Comparison of ENCODE assay signal across 9 cellular contexts in genomic region chr4:103075894-103076776, GRCh38. TPM values are rescaled to one million over a fixed set of nuclear protein-coding genes. Genes with fewer than 3 reads are reported as not detected.
DNase-seq lines count a peak whose midpoint lies in the region; ATAC-seq, FAIRE-seq and TF ChIP-seq lines count a peak whose summit lies in the region.
"Had no signal": no experiment of that assay in that cellular context is flagged by ENCODE, and none has a peak within 500 bp of the region (broad histone marks: within the 10 kb centered on the region; RNA-seq: fewer than 3 reads in every experiment).

A gene with protein sequence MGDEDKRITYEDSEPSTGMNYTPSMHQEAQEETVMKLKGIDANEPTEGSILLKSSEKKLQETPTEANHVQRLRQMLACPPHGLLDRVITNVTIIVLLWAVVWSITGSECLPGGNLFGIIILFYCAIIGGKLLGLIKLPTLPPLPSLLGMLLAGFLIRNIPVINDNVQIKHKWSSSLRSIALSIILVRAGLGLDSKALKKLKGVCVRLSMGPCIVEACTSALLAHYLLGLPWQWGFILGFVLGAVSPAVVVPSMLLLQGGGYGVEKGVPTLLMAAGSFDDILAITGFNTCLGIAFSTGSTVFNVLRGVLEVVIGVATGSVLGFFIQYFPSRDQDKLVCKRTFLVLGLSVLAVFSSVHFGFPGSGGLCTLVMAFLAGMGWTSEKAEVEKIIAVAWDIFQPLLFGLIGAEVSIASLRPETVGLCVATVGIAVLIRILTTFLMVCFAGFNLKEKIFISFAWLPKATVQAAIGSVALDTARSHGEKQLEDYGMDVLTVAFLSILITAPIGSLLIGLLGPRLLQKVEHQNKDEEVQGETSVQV (minus strand): TSS chr4:103076761. CDS start chr4:103067550, 9,211 bp downstream.

- peak within 1 kb of the TSS; percentile 76 to 83 (median 79) for H3K4me3 ChIP-seq in endothelial cell of umbilical vein (replicated peaks in 1 of 3; ENCODE audit: insufficient read depth in 1 of 3, low read depth in 1 of 3, low read length in 3 of 3)

- peak within 1 kb of the TSS; percentile 93 for H3K4me2 ChIP-seq in endothelial cell of umbilical vein (ENCODE audit: insufficient read depth, low read length)

- peak within 1 kb of the TSS; percentile 84 for H2AFZ ChIP-seq in endothelial cell of umbilical vein (ENCODE audit: low read depth, low read length)

- H3K36me3 ChIP-seq in endothelial cell of umbilical vein (ENCODE audit: control insufficient read depth in 2 of 2, extremely low read depth in 1 of 2, insufficient read depth in 2 of 2, low read length in 2 of 2), result no peaks in the 10 kb centered on the region

- H3K9me3 ChIP-seq in endothelial cell of umbilical vein (replicated peaks; ENCODE audit: control insufficient read depth, insufficient read depth, low read length), result no peaks in the 10 kb centered on the region

- H3K27ac ChIP-seq in endothelial cell of umbilical vein (ENCODE audit: insufficient read depth, low read depth, low read length), result peak within 1 kb of the TSS; percentile 92

- peak within 1 kb of the TSS; percentile 92 for H3K9ac ChIP-seq in endothelial cell of umbilical vein (replicated peaks; ENCODE audit: extremely low read depth, insufficient read depth, low read length)

- no peaks in the 10 kb centered on the region for H3K9me1 ChIP-seq in endothelial cell of umbilical vein (replicated peaks; ENCODE audit: control insufficient read depth, extremely low read depth, insufficient read depth, low read length)

- H4K20me1 ChIP-seq in endothelial cell of umbilical vein (replicated peaks; ENCODE audit: control insufficient read depth, extremely low read depth, insufficient read depth, low read length), result peaks cover 3% of the 10 kb centered on the region

- no peak for TF ChIP-seq CTCF in endothelial cell of umbilical vein (IDR thresholded peaks at IDR 0.05; ENCODE audit: extremely low read depth in 1 of 2, insufficient read depth in 1 of 2, low read depth in 1 of 2, low read length in 2 of 2)

- POLR2A ChIA-PET in endothelial cell of umbilical vein (lab: Charles Lee), result no interaction called here

- TF ChIP-seq POLR2A in endothelial cell of umbilical vein (IDR thresholded peaks at IDR 0.05; ENCODE audit: low read depth, low read length), result peak; percentile 70

- BruUV-seq in endothelial cell of umbilical vein (replicated peaks; lab: Mats Ljungman, UMichigan), result no TSS peak

- CTCF ChIA-PET in endothelial cell of umbilical vein (lab: Charles Lee), result interaction anchor here (0.6 to 1.8 kb wide), 7 partner anchors 24 to 710 kb away, joined by 3 to 8 read pairs (median 5); partner anchors contain the start of gene BDH2

- intact Hi-C loops in endothelial cell of umbilical vein (cut with micrococcal nuclease), result loop anchor here (1.0 to 2.0 kb wide), 2 partner anchors 29 to 249 kb away; partner anchors contain the start of gene UBE2D3

- H3K4me1 ChIP-seq in endothelial cell of umbilical vein (ENCODE audit: control insufficient read depth, extremely low read depth, insufficient read depth, low read length), result peaks cover 15% of the 10 kb centered on the region

- dilution Hi-C loops in endothelial cell of umbilical vein (cut with MboI; ENCODE audit: extremely low pct_ligation_motif_present, low sequenced_read_pairs), result no loop called here

- H3K79me2 ChIP-seq in endothelial cell of umbilical vein (ENCODE audit: control insufficient read depth, insufficient read depth, low read length), result peaks cover 43% of the 10 kb centered on the region

- peak; percentile 84 for DNase-seq in AG08396 (ENCODE audit: low spot score)
- peak; percentile 39 for DNase-seq in NCI-H748 treated with DMSO at 0.1 percent for 48 hours (lab: John Stamatoyannopoulos, UW)
- DNase-seq in activated CD8-positive, alpha-beta memory T cell treated with anti-CD3 and anti-CD28 coated beads, Interleukin-2, amount 50 U/mL, for 4 hours, result peak; percentile 70
- peak; percentile 74 for DNase-seq in endothelial cell of umbilical vein (ENCODE audit: low read depth, low spot score)
- DNase-seq in middle frontal gyrus (ENCODE audit: extremely low spot score, low spot score), result peak; percentile 31
- DNase-seq in stimulated activated CD8-positive, alpha-beta memory T cell treated with anti-CD3 and anti-CD28 coated beads, Interleukin-2, amount 100 ng/mL, for 1 hour (ENCODE audit: low read depth in 2 of 2), result peak; percentile 23 to 26

- ATAC-seq in GM18867 (IDR thresholded peaks at IDR 0.05; ENCODE audit: unreplicated experiment) (peak; percentile 56), HG03103 (IDR thresholded peaks at IDR 0.05; ENCODE audit: low read depth, unreplicated experiment) (peak; percentile 43)

- peak; percentile 40 for FAIRE-seq in endothelial cell of umbilical vein (lab: Jason Lieb, UNC)
- FAIRE-seq: colon had no signal

- no peaks in the 10 kb centered on the region for H3K27me3 ChIP-seq in endothelial cell of umbilical vein (ENCODE audit: control insufficient read depth in 2 of 2, insufficient read depth in 2 of 2, low read length in 2 of 2)

TF ChIP-seq in endothelial cell of umbilical vein, 7 proteins besides CTCF, POLR2A, EP300 and RAD21:
- TF ChIP-seq EZH2 (IDR thresholded peaks at IDR 0.05; ENCODE audit: borderline replicate concordance, low read depth, low read length, severe bottlenecking), result no peak
- no peak for TF ChIP-seq JUN (IDR thresholded peaks at IDR 0.05; ENCODE audit: borderline replicate concordance, insufficient read depth, insufficient read length, low read depth)
- no peak for TF ChIP-seq MYC (IDR thresholded peaks at IDR 0.05; ENCODE audit: low read depth, low read length)
- no peak for TF ChIP-seq MAX (IDR thresholded peaks at IDR 0.05; ENCODE audit: insufficient read depth, insufficient read length)
- TF ChIP-seq GATA2 (IDR thresholded peaks at IDR 0.05; ENCODE audit: insufficient read depth, insufficient read length, low read depth, low read length), result peak; percentile 11
- no peak for TF ChIP-seq FOS (IDR thresholded peaks at IDR 0.05; ENCODE audit: borderline replicate concordance, insufficient read depth, low read length)
- TF ChIP-seq POLR2AphosphoS5 (IDR thresholded peaks at IDR 0.05; ENCODE audit: insufficient read depth, low read depth, low read length), result peak; percentile 72

RNA-seq across cellular contexts. Expression of the gene that starts here (rescaled TPM):
- total RNA-seq in endothelial cell of umbilical vein, result 22.0 and 23.5 TPM in 2 replicates
- polyA plus RNA-seq in endothelial cell of umbilical vein, result 9.2 and 9.6 TPM in 2 replicates
- polyA plus RNA-seq in endothelial cell of umbilical vein (2011; cell fraction: cytosol; rRNA removed), result 9.1 and 9.5 TPM in 2 replicates
- 12.7 and 15.0 TPM in 2 replicates for polyA plus RNA-seq in endothelial cell of umbilical vein (2011; cell fraction: nucleus; rRNA removed)
- 19.4 and 26.8 TPM in 2 replicates for polyA plus RNA-seq in endothelial cell of umbilical vein (2012)
- 17.3 and 22.3 TPM in 2 replicates for polyA minus RNA-seq in endothelial cell of umbilical vein
- 6.7 TPM for polyA minus RNA-seq in endothelial cell of umbilical vein (2011; cell fraction: cytosol; rRNA and poly(A)+ RNA removed)
- 17.7 and 18.1 TPM in 2 replicates for polyA minus RNA-seq in endothelial cell of umbilical vein (2011; cell fraction: nucleus; rRNA and poly(A)+ RNA removed)

Comparison
In these comparisons a context has a peak if more than half of its experiments do, and no peak if none do; other contexts are left out.
1. Peak in every context shown above with its lines: DNase-seq, ATAC-seq, H3K4me3 ChIP-seq and H3K27ac ChIP-seq.
2. DNase-seq: peak in every context shown above with its lines; median percentile 84 in AG08396; 74 in endothelial cell of umbilical vein; 70 in activated CD8-positive, alpha-beta memory T cell treated with anti-CD3 and anti-CD28 coated beads, Interleukin-2, amount 50 U/mL, for 4 hours; 39 in NCI-H748 treated with DMSO at 0.1 percent for 48 hours; 31 in middle frontal gyrus; 24 in stimulated activated CD8-positive, alpha-beta memory T cell treated with anti-CD3 and anti-CD28 coated beads, Interleukin-2, amount 100 ng/mL, for 1 hour.